ENCODE assay signal across 1 cellular context in the genomic region with DNA sequence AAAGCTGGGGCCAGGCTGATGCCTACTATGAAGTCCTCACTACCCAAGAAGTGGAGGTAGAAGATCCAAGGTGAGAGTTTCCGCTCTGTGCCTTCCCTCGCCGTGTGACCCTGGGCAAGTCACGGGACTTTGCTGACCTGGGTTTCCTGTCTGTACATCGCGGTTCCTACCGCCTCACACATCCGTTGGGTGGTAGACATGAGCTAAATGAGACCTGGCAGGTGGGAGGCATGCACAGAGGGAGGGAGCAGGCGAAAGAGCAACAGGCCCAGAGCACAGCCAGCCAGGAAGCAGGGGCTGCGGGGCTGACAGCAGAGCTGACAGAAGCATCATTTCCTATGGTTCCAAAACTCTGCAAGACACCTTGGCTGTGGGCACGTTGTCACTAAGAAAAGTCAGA.
TF ChIP-seq lines count a peak whose summit lies in the region.

No MANE protein-coding gene starts in this region.

TF ChIP-seq in WTC11, 78 proteins besides CTCF, POLR2A, EP300 and RAD21 (continued from another document):
- TF ChIP-seq MXD4 (CRISPR knock-in tag; IDR thresholded peaks at IDR 0.05; ENCODE audit: borderline replicate concordance) (no peak), TP53 (CRISPR knock-in tag; IDR thresholded peaks at IDR 0.05) (no peak), RELA (CRISPR knock-in tag; IDR thresholded peaks at IDR 0.05; ENCODE audit: borderline replicate concordance) (no peak), SMAD4 (CRISPR knock-in tag; IDR thresholded peaks at IDR 0.05) (no peak), OVOL2 (CRISPR knock-in tag; IDR thresholded peaks at IDR 0.05; ENCODE audit: borderline replicate concordance) (no peak)
- TF ChIP-seq, protein P1, sequence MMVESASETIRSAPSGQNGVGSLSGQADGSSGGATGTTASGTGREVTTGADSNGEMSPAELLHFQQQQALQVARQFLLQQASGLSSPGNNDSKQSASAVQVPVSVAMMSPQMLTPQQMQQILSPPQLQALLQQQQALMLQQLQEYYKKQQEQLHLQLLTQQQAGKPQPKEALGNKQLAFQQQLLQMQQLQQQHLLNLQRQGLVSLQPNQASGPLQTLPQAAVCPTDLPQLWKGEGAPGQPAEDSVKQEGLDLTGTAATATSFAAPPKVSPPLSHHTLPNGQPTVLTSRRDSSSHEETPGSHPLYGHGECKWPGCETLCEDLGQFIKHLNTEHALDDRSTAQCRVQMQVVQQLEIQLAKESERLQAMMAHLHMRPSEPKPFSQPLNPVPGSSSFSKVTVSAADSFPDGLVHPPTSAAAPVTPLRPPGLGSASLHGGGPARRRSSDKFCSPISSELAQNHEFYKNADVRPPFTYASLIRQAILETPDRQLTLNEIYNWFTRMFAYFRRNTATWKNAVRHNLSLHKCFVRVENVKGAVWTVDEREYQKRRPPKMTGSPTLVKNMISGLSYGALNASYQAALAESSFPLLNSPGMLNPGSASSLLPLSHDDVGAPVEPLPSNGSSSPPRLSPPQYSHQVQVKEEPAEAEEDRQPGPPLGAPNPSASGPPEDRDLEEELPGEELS (CRISPR knock-in tag; IDR thresholded peaks at IDR 0.05), result no peak
